Comparison of ENCODE assay signal across 22 cellular contexts in the genomic region with DNA sequence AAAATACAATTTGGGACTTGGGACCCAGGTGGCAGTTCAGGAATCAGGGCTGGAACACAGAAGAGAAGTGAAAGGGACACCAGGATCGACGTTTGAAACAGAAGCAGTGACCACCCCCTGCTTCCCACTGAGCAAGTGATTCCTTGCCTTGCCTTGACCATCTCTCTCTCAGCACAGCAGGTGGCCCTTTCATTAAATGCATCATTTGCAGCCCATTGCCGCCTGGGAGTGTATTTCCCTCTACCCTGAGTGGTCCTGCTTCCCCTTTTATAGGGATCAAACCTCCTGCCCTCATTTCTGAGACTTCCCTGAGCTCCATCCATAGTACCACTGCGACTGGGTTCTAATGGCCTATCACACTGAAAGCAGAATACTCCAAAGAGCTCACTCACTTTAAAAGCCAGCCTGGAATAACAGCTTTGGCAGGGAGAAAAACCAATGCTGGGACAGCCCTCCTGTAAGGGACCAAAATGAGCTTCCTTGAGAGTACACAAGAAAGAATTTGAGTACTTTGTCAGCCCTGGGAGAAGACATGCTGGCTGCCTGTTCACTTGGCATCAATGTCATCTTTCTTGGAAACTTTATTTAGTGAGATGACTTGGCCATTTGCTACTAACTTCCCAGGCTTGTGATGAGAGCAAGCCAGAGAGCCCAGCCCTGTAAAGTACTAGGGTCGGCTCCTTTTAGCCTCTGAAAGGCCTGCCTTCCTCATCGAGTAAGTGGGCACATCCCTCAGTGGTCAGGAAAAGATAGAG.
"Had no signal": no experiment of that assay in that cellular context is flagged by ENCODE, and none has a peak within 500 bp of the region (broad histone marks: within the 10 kb centered on the region; RNA-seq: fewer than 3 reads in every experiment).

No MANE protein-coding gene starts in this region.

- H3K4me1 ChIP-seq: right lobe of liver had no signal

- H3K27ac ChIP-seq: esophagus squamous epithelium, left lung, ovary, right lobe of liver, transverse colon, vagina had no signal

- H3K4me1 Mint-ChIP-seq: naive thymus-derived CD4-positive, alpha-beta T cell; stimulated activated naive B cell treated with anti-CD40 and anti-IgM and Interleukin-4, amounts not matched to agents 10 μg/mL and 1 μg/mL and 100 μg/mL, for 72 hours had no signal

- ATAC-seq: left cardiac atrium; left lung; naive thymus-derived CD4-positive, alpha-beta T cell; right lobe of liver; stimulated activated naive B cell treated with anti-CD40 and anti-IgM and Interleukin-4, amounts not matched to agents 10 μg/mL and 1 μg/mL and 100 μg/mL, for 72 hours had no signal

- DNase-seq: effector memory CD4-positive, alpha-beta T cell; erythroblast; esophagus squamous epithelium; hypothalamus; left cardiac atrium; left lung; mesenchymal stem cell; midbrain; naive thymus-derived CD4-positive, alpha-beta T cell; nephron progenitor cell; occipital lobe; ovary; right lobe of liver; small intestine; stimulated activated CD4-positive, alpha-beta T cell treated with anti-CD3 and anti-CD28 coated beads, Interleukin-15, amount 100 ng/mL, for 24 hours; stimulated activated CD4-positive, alpha-beta T cell treated with anti-CD3 and anti-CD28 coated beads, Interleukin-2, amount 100 ng/mL, for 48 hours; stimulated activated naive B cell treated with anti-CD40 and anti-IgM and Interleukin-4, amounts not matched to agents 10 μg/mL and 1 μg/mL and 100 μg/mL, for 72 hours; transverse colon had no signal

- H3K27ac Mint-ChIP-seq: dendritic cell treated with granulocyte-macrophage colony-stimulating factor and Interleukin-4, amounts not matched to agents 40 ng/mL and 50 ng/mL, for 4 days; naive thymus-derived CD4-positive, alpha-beta T cell; nephron progenitor cell; stimulated activated naive B cell treated with anti-CD40 and anti-IgM and Interleukin-4, amounts not matched to agents 10 μg/mL and 1 μg/mL and 100 μg/mL, for 72 hours; stimulated activated naive CD8-positive, alpha-beta T cell treated with anti-CD3 and anti-CD28 coated beads, Interleukin-15, Interleukin-2, amounts not matched to agents 100 ng/mL and 50 ng/mL, for 24 hours had no signal

- H3K27me3 Mint-ChIP-seq: dendritic cell treated with granulocyte-macrophage colony-stimulating factor and Interleukin-4, amounts not matched to agents 40 ng/mL and 50 ng/mL, for 4 days; stimulated activated naive CD8-positive, alpha-beta T cell treated with anti-CD3 and anti-CD28 coated beads, Interleukin-15, Interleukin-2, amounts not matched to agents 100 ng/mL and 50 ng/mL, for 24 hours had no signal

- H3K36me3 ChIP-seq: esophagus squamous epithelium, left lung, ovary, right lobe of liver, thoracic aorta, transverse colon, vagina had no signal

- H3K27me3 ChIP-seq: esophagus squamous epithelium, left lung, ovary, right lobe of liver, transverse colon, vagina had no signal

- H3K36me3 Mint-ChIP-seq: naive thymus-derived CD4-positive, alpha-beta T cell; stimulated activated naive B cell treated with anti-CD40 and anti-IgM and Interleukin-4, amounts not matched to agents 10 μg/mL and 1 μg/mL and 100 μg/mL, for 72 hours had no signal

- H3K9me3 Mint-ChIP-seq: dendritic cell treated with granulocyte-macrophage colony-stimulating factor and Interleukin-4, amounts not matched to agents 40 ng/mL and 50 ng/mL, for 4 days; stimulated activated naive B cell treated with anti-CD40 and anti-IgM and Interleukin-4, amounts not matched to agents 10 μg/mL and 1 μg/mL and 100 μg/mL, for 72 hours; stimulated activated naive CD8-positive, alpha-beta T cell treated with anti-CD3 and anti-CD28 coated beads, Interleukin-15, Interleukin-2, amounts not matched to agents 100 ng/mL and 50 ng/mL, for 24 hours had no signal

- H3K9me3 ChIP-seq: esophagus squamous epithelium, left lung, ovary, right lobe of liver, thoracic aorta, transverse colon, vagina had no signal

- H3K4me3 ChIP-seq: esophagus squamous epithelium, left lung, ovary, right lobe of liver, thoracic aorta, transverse colon, vagina had no signal

- H3K4me3 Mint-ChIP-seq: dendritic cell treated with granulocyte-macrophage colony-stimulating factor and Interleukin-4, amounts not matched to agents 40 ng/mL and 50 ng/mL, for 4 days; naive thymus-derived CD4-positive, alpha-beta T cell; nephron progenitor cell; stimulated activated naive B cell treated with anti-CD40 and anti-IgM and Interleukin-4, amounts not matched to agents 10 μg/mL and 1 μg/mL and 100 μg/mL, for 72 hours; stimulated activated naive CD8-positive, alpha-beta T cell treated with anti-CD3 and anti-CD28 coated beads, Interleukin-15, Interleukin-2, amounts not matched to agents 100 ng/mL and 50 ng/mL, for 24 hours had no signal
